In genomic region chr2:190585000-190585678, GRCh38 we compare ENCODE assay signal across 14 cellular contexts.
"Had no signal": no experiment of that assay in that cellular context is flagged by ENCODE, and none has a peak within 500 bp of the region (broad histone marks: within the 10 kb centered on the region; RNA-seq: fewer than 3 reads in every experiment).

No MANE protein-coding gene starts in this region.

- H3K4me3 ChIP-seq: heart right ventricle, testis, upper lobe of right lung had no signal

- H3K27me3 ChIP-seq: heart right ventricle, testis, upper lobe of right lung had no signal

- H3K4me1 ChIP-seq: testis, upper lobe of right lung had no signal

- DNase-seq: activated CD4-positive, alpha-beta T cell treated with anti-CD3 and anti-CD28 coated beads for 48 hours; activated CD8-positive, alpha-beta memory T cell treated with anti-CD3 and anti-CD28 coated beads, Interleukin-2, amount 50 U/mL, for 48 hours; activated CD8-positive, alpha-beta T cell treated with anti-CD3 and anti-CD28 coated beads, Interleukin-2, amount 10 ng/mL, durations not matched to agents 7 days and 5 days; activated naive CD4-positive, alpha-beta T cell; central memory CD4-positive, alpha-beta T cell; erythroblast; heart right ventricle; islet precursor cell; stimulated activated CD4-positive, alpha-beta T cell treated with anti-CD3 and anti-CD28 coated beads, Interleukin-4, amount 100 ng/mL, for 1 hour; stimulated activated naive CD8-positive, alpha-beta T cell treated with anti-CD3 and anti-CD28 coated beads, Interleukin-15, amount 100 ng/mL, for 72 hours; testis; upper lobe of right lung had no signal

- H3K36me3 ChIP-seq: heart right ventricle, upper lobe of right lung had no signal

- H3K27ac ChIP-seq: testis, upper lobe of right lung had no signal

- FAIRE-seq: frontal cortex had no signal

- ATAC-seq: activated CD8-positive, alpha-beta T cell treated with anti-CD3 and anti-CD28 coated beads, Interleukin-2, amount 10 ng/mL, durations not matched to agents 7 days and 5 days; stimulated activated naive CD8-positive, alpha-beta T cell treated with anti-CD3 and anti-CD28 coated beads, Interleukin-15, amount 100 ng/mL, for 72 hours; upper lobe of right lung; WTC11 had no signal

- H3K9me3 ChIP-seq: heart right ventricle, testis, upper lobe of right lung had no signal
